Comparison of ENCODE assay signal across 1 cellular context in the genomic region with DNA sequence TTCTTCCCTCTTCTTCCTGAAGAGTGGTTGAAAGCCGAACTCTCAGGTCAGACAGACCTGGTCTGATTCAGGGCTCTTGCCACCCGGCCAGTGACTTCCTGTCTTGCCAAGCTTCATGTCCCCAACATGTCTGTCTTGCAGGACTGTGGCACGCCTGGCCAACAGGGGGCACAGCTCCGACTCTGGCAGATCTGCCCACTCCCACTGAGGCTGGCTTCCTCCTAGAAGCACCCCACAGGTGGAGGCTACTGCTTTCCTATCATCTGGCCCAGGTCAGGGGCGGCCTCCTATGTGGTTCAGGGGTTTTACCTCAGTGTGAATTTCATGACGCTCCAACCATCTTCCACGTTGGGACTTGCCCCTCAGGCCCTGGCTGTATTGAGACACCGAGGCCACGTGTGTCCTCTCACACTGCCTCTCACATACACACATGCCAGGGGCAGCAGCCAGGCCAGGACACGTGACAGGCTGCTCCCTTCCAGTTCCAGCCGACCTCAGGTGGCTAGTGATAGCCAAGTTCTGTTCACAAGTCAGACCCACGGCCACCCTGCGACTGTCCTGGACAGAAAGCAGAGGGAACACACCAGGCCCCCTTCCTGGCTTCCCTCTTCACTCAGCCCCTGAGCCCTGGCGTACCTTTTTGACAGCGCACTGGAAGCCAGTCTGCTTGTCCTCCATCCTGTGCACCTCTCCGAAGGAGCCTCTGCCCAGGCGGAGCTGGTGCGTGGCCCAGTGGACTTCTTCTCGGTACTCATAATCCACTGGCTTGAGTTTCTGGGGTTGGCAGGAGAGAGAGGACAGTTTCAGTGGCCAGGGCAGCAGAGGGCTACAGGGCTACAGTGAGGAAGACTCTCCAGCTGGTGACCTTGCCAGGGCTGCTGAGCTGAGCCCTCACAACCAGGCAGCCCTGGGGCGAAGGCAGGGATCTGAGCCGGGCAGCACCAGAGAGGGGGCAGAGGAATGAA.
TF ChIP-seq lines count a peak whose summit lies in the region.

No MANE protein-coding gene starts in this region.

TF ChIP-seq in GM23338, 12 proteins besides CTCF, POLR2A, EP300 and RAD21 (continued from another document):
- TF ChIP-seq, protein P1, sequence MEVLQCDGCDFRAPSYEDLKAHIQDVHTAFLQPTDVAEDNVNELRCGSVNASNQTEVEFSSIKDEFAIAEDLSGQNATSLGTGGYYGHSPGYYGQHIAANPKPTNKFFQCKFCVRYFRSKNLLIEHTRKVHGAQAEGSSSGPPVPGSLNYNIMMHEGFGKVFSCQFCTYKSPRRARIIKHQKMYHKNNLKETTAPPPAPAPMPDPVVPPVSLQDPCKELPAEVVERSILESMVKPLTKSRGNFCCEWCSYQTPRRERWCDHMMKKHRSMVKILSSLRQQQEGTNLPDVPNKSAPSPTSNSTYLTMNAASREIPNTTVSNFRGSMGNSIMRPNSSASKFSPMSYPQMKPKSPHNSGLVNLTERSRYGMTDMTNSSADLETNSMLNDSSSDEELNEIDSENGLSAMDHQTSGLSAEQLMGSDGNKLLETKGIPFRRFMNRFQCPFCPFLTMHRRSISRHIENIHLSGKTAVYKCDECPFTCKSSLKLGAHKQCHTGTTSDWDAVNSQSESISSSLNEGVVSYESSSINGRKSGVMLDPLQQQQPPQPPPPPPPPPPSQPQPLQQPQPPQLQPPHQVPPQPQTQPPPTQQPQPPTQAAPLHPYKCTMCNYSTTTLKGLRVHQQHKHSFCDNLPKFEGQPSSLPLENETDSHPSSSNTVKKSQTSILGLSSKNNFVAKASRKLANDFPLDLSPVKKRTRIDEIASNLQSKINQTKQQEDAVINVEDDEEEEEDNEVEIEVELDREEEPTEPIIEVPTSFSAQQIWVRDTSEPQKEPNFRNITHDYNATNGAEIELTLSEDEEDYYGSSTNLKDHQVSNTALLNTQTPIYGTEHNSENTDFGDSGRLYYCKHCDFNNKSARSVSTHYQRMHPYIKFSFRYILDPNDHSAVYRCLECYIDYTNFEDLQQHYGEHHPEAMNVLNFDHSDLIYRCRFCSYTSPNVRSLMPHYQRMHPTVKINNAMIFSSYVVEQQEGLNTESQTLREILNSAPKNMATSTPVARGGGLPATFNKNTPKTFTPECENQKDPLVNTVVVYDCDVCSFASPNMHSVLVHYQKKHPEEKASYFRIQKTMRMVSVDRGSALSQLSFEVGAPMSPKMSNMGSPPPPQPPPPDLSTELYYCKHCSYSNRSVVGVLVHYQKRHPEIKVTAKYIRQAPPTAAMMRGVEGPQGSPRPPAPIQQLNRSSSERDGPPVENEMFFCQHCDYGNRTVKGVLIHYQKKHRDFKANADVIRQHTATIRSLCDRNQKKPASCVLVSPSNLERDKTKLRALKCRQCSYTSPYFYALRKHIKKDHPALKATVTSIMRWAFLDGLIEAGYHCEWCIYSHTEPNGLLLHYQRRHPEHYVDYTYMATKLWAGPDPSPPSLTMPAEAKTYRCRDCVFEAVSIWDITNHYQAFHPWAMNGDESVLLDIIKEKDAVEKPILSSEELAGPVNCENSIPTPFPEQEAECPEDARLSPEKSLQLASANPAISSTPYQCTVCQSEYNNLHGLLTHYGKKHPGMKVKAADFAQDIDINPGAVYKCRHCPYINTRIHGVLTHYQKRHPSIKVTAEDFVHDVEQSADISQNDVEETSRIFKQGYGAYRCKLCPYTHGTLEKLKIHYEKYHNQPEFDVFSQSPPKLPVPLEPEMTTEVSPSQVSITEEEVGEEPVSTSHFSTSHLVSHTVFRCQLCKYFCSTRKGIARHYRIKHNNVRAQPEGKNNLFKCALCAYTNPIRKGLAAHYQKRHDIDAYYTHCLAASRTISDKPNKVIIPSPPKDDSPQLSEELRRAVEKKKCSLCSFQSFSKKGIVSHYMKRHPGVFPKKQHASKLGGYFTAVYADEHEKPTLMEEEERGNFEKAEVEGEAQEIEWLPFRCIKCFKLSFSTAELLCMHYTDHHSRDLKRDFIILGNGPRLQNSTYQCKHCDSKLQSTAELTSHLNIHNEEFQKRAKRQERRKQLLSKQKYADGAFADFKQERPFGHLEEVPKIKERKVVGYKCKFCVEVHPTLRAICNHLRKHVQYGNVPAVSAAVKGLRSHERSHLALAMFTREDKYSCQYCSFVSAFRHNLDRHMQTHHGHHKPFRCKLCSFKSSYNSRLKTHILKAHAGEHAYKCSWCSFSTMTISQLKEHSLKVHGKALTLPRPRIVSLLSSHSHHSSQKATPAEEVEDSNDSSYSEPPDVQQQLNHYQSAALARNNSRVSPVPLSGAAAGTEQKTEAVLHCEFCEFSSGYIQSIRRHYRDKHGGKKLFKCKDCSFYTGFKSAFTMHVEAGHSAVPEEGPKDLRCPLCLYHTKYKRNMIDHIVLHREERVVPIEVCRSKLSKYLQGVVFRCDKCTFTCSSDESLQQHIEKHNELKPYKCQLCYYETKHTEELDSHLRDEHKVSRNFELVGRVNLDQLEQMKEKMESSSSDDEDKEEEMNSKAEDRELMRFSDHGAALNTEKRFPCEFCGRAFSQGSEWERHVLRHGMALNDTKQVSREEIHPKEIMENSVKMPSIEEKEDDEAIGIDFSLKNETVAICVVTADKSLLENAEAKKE (CRISPR knock-in tag; IDR thresholded peaks at IDR 0.05), result no peak
- TF ChIP-seq EZH2 (IDR thresholded peaks at IDR 0.05; ENCODE audit: low read depth, unreplicated experiment), result no peak
- TF ChIP-seq NANOG (IDR thresholded peaks at IDR 0.05; ENCODE audit: borderline replicate concordance), result no peak
- no peak for TF ChIP-seq JUNB (IDR thresholded peaks at IDR 0.05; ENCODE audit: unreplicated experiment)
- TF ChIP-seq ZNF114 (CRISPR knock-in tag; IDR thresholded peaks at IDR 0.05), result no peak
- TF ChIP-seq STAT1 (IDR thresholded peaks at IDR 0.05; ENCODE audit: unreplicated experiment), result no peak
- no peak for TF ChIP-seq EZH2phosphoT487 (IDR thresholded peaks at IDR 0.05; ENCODE audit: unreplicated experiment)
- no peak for TF ChIP-seq CREB1 (CRISPR knock-in tag; IDR thresholded peaks at IDR 0.05; ENCODE audit: low read depth)
- TF ChIP-seq POLR2AphosphoS5 (IDR thresholded peaks at IDR 0.05; ENCODE audit: low read depth), result no peak
- TF ChIP-seq ETS1 (IDR thresholded peaks at IDR 0.05), result no peak
